In the genomic region with DNA sequence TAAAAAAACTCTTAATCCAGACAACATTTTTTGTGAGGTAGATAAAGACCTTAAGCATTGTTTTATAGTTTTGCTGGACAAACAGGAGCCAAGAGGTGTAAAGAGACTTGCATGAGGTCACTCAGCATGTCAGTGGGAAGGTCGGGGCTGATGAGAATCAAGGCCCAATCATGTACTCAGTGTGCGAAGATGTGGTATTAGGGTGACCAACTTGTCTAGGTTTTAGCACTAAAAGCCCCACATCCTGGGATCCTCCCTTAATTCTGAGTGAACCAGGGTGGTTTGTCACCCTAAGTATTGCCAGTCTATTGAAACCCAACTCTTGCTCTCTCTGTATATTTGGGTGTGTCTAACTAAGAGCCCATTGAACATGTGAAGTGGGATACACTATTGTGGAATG, we compare ENCODE assay signal across 24 cellular contexts. TPM values are rescaled to one million over a fixed set of nuclear protein-coding genes. Genes with fewer than 3 reads are reported as not detected.
DNase-seq lines count a peak whose midpoint lies in the region; ATAC-seq and TF ChIP-seq lines count a peak whose summit lies in the region.
"Had no signal": no experiment of that assay in that cellular context is flagged by ENCODE, and none has a peak within 500 bp of the region (broad histone marks: within the 10 kb centered on the region; RNA-seq: fewer than 3 reads in every experiment).

No MANE protein-coding gene starts in this region.

- intact Hi-C loops in activated CD4-positive, alpha-beta memory T cell treated with anti-CD3 and anti-CD28 coated beads for 36 hours (cut with micrococcal nuclease) = no loop called here
- intact Hi-C loops in tibial artery (cut with DNase I; ENCODE audit: low total_unique reads) = no loop called here

- DNase-seq in activated T-cell treated with anti-CD3 and anti-CD28 coated beads, Interleukin-2, amount 50 U/mL, for 72 hours = peak in 1 of 2 donors; percentile 30
- DNase-seq in activated T-cell treated with anti-CD3 and anti-CD28 coated beads, Interleukin-2, amount 50 U/mL, for 48 hours = no peak
- DNase-seq in activated CD4-positive, alpha-beta memory T cell treated with anti-CD3 and anti-CD28 coated beads for 36 hours = peak; percentile 37
- no peak for DNase-seq in effector memory CD4-positive, alpha-beta T cell
- DNase-seq in substantia nigra (lab: John Stamatoyannopoulos, UW) = no peak
- no peak for DNase-seq in erythroblast (lab: John Stamatoyannopoulos, UW)
- DNase-seq in putamen (ENCODE audit: low spot score) = no peak
- no peak for DNase-seq in tibial artery
- DNase-seq: activated CD4-positive, alpha-beta T cell treated with anti-CD3 and anti-CD28 coated beads, Interleukin-2, amount 50 U/mL, for 4 hours; BE2C; mucosa of descending colon; NCI-H1436 treated with DMSO at 0.1 percent for 48 hours; NCI-H2107; NCI-H446; stimulated activated CD4-positive, alpha-beta T cell treated with anti-CD3 and anti-CD28 coated beads, Interleukin-15, amount 100 ng/mL, for 24 hours; trophoblast cell had no signal

- peak overlapping the region; percentile 18 for H3K27ac ChIP-seq in effector memory CD4-positive, alpha-beta T cell (ENCODE audit: insufficient read depth, low read length, poor library complexity, severe bottlenecking)
- H3K27ac ChIP-seq in substantia nigra (ENCODE audit: low read depth, low read length, poor library complexity, severe bottlenecking) (peak overlapping the region; percentile 0), tibial artery (peak overlapping the region in 1 of 2 donors; percentile 29)
- H3K27ac ChIP-seq: A549, KMS-11, neural progenitor cell, SK-N-MC, VCaP had no signal

- no peaks in the 10 kb centered on the region for H3K9me3 ChIP-seq in effector memory CD4-positive, alpha-beta T cell (ENCODE audit: control insufficient read depth, low read length)
- H3K9me3 ChIP-seq in tibial artery = no peaks in the 10 kb centered on the region
- H3K9me3 ChIP-seq: A549, BE2C, mucosa of descending colon had no signal

- peaks cover 0 to 3% of the 10 kb centered on the region in 2 donors for H3K9me3 Mint-ChIP-seq in activated T-cell treated with anti-CD3 and anti-CD28 coated beads, Interleukin-2, amount 50 U/mL, for 72 hours
- no peaks in the 10 kb centered on the region for H3K9me3 Mint-ChIP-seq in activated CD4-positive, alpha-beta memory T cell treated with anti-CD3 and anti-CD28 coated beads for 36 hours
- H3K9me3 Mint-ChIP-seq: dendritic cell treated with granulocyte-macrophage colony-stimulating factor and Interleukin-4, amounts not matched to agents 40 ng/mL and 50 ng/mL, for 4 days; neural progenitor cell had no signal

- peaks cover 27% of the 10 kb centered on the region for H3K4me1 ChIP-seq in effector memory CD4-positive, alpha-beta T cell (ENCODE audit: control insufficient read depth, insufficient read depth, low read length, poor library complexity, severe bottlenecking)
- H3K4me1 ChIP-seq in tibial artery = peaks cover 0 to 58% (median 37%) of the 10 kb centered on the region in 4 donors

- peaks cover 48% of the 10 kb centered on the region for H3K36me3 ChIP-seq in effector memory CD4-positive, alpha-beta T cell (ENCODE audit: control insufficient read depth, insufficient read depth, low read length)
- H3K36me3 ChIP-seq in tibial artery = no peaks in the 10 kb centered on the region
- H3K36me3 ChIP-seq: BE2C, neural progenitor cell had no signal

- no peak for TF ChIP-seq POLR2A in erythroblast (IDR thresholded peaks at IDR 0.05; ENCODE audit: low read length)

- H3K36me3 Mint-ChIP-seq in activated T-cell treated with anti-CD3 and anti-CD28 coated beads, Interleukin-2, amount 50 U/mL, for 72 hours (ENCODE audit: insufficient read depth in 2 of 2) = peaks cover 5 to 13% of the 10 kb centered on the region in 2 donors
- peaks cover 25% of the 10 kb centered on the region for H3K36me3 Mint-ChIP-seq in activated CD4-positive, alpha-beta memory T cell treated with anti-CD3 and anti-CD28 coated beads for 36 hours

- H3K27me3 Mint-ChIP-seq in activated T-cell treated with anti-CD3 and anti-CD28 coated beads, Interleukin-2, amount 50 U/mL, for 72 hours (ENCODE audit: low read depth) = no peaks in the 10 kb centered on the region
- no peaks in the 10 kb centered on the region for H3K27me3 Mint-ChIP-seq in activated CD4-positive, alpha-beta memory T cell treated with anti-CD3 and anti-CD28 coated beads for 36 hours
- H3K27me3 Mint-ChIP-seq: progenitor cell of endocrine pancreas had no signal

- no peak for TF ChIP-seq CTCF in tibial artery (IDR thresholded peaks at IDR 0.05)

- POLR2A ChIA-PET in activated CD4-positive, alpha-beta memory T cell treated with anti-CD3 and anti-CD28 coated beads for 36 hours (lab: Charles Lee) = no interaction called here

- ATAC-seq in activated T-cell treated with anti-CD3 and anti-CD28 coated beads, Interleukin-2, amount 50 U/mL, for 72 hours (replicated peaks in 1 of 2) = peak; percentile 28 to 56
- ATAC-seq: A549, mucosa of descending colon had no signal

- peak overlapping the region; percentile 48 to 56 for H3K4me3 Mint-ChIP-seq in activated T-cell treated with anti-CD3 and anti-CD28 coated beads, Interleukin-2, amount 50 U/mL, for 72 hours
- H3K4me3 Mint-ChIP-seq in activated CD4-positive, alpha-beta memory T cell treated with anti-CD3 and anti-CD28 coated beads for 36 hours = no peak overlapping the region
- H3K4me3 Mint-ChIP-seq: dendritic cell treated with granulocyte-macrophage colony-stimulating factor and Interleukin-4, amounts not matched to agents 40 ng/mL and 50 ng/mL, for 4 days had no signal

- CTCF ChIA-PET in activated CD4-positive, alpha-beta memory T cell treated with anti-CD3 and anti-CD28 coated beads for 36 hours (lab: Charles Lee) = interaction anchor here (0.7 kb wide), 1 partner anchor 69 kb away, joined by 4 read pairs; no protein-coding TSS in a partner anchor

- peak overlapping the region; percentile 60 for H3K27ac Mint-ChIP-seq in activated T-cell treated with anti-CD3 and anti-CD28 coated beads, Interleukin-2, amount 50 U/mL, for 72 hours
- H3K27ac Mint-ChIP-seq in activated CD4-positive, alpha-beta memory T cell treated with anti-CD3 and anti-CD28 coated beads for 36 hours = peak overlapping the region; percentile 73
- H3K27ac Mint-ChIP-seq: dendritic cell treated with granulocyte-macrophage colony-stimulating factor and Interleukin-4, amounts not matched to agents 40 ng/mL and 50 ng/mL, for 4 days; neural progenitor cell; progenitor cell of endocrine pancreas had no signal

- H3K4me3 ChIP-seq in effector memory CD4-positive, alpha-beta T cell (ENCODE audit: insufficient read depth, low read depth, low read length, poor library complexity, severe bottlenecking) = no peak overlapping the region
- H3K4me3 ChIP-seq in tibial artery = no peak overlapping the region
- H3K4me3 ChIP-seq: A549, lung, mucosa of descending colon, neural progenitor cell, SK-N-MC had no signal

- no peaks in the 10 kb centered on the region for H3K27me3 ChIP-seq in effector memory CD4-positive, alpha-beta T cell (replicated peaks; ENCODE audit: control insufficient read depth, insufficient read depth, low read length, poor library complexity, severe bottlenecking)
- no peaks in the 10 kb centered on the region for H3K27me3 ChIP-seq in tibial artery
- H3K27me3 ChIP-seq: BE2C, neural progenitor cell had no signal

- peaks cover 95% of the 10 kb centered on the region for H3K4me1 Mint-ChIP-seq in activated T-cell treated with anti-CD3 and anti-CD28 coated beads, Interleukin-2, amount 50 U/mL, for 72 hours (ENCODE audit: low read depth)
- H3K4me1 Mint-ChIP-seq in activated CD4-positive, alpha-beta memory T cell treated with anti-CD3 and anti-CD28 coated beads for 36 hours (ENCODE audit: low read depth) = peaks cover 85% of the 10 kb centered on the region

RNA-seq across cellular contexts. Expression of gene SORL1, which starts 20.2 kb away (rescaled TPM):
- 10 to 100 TPM; 66.3 to 80.0 TPM for total RNA-seq in activated T-cell treated with anti-CD3 and anti-CD28 coated beads, Interleukin-2, amount 50 U/mL, for 72 hours
- total RNA-seq in activated CD4-positive, alpha-beta memory T cell treated with anti-CD3 and anti-CD28 coated beads for 36 hours = 10 to 100 TPM; 48.1 to 49.3 TPM
